Comparison of ENCODE assay signal across 11 cellular contexts in genomic region chr5:73826761-73827450, GRCh38.
A peak's percentile ranks its signal among the peaks of the same experiment; 100 is the strongest.
DNase-seq lines count a peak whose midpoint lies in the region; ATAC-seq and TF ChIP-seq lines count a peak whose summit lies in the region.
"Had no signal": no experiment of that assay in that cellular context is flagged by ENCODE, and none has a peak within 500 bp of the region (broad histone marks: within the 10 kb centered on the region; RNA-seq: fewer than 3 reads in every experiment).

No MANE protein-coding gene starts in this region.

- H3K27me3 ChIP-seq in psoas muscle (ENCODE audit: insufficient read depth in 3 of 3, low read length in 2 of 3), result no peaks in the 10 kb centered on the region
- H3K27me3 ChIP-seq: cardiac muscle cell had no signal

- no peak overlapping the region for H3K4me3 ChIP-seq in psoas muscle
- H3K4me3 ChIP-seq: cardiac muscle cell had no signal

- no peaks in the 10 kb centered on the region for H3K9me3 ChIP-seq in psoas muscle

- H3K36me3 ChIP-seq in psoas muscle (ENCODE audit: insufficient read depth in 1 of 2, low read depth in 1 of 2), result no peaks in the 10 kb centered on the region
- H3K36me3 ChIP-seq: cardiac muscle cell had no signal

- H3K27ac ChIP-seq in epithelial cell of prostate (peak overlapping the region; percentile 67), psoas muscle (no peak overlapping the region)
- H3K27ac ChIP-seq: cardiac muscle cell, parathyroid adenoma had no signal

- peak; percentile 89 for DNase-seq in EH (ENCODE audit: low read depth)
- DNase-seq in NCI-H2196 (lab: John Stamatoyannopoulos, UW; ENCODE audit: unreplicated experiment), result peak; percentile 30
- DNase-seq in epithelial cell of prostate (ENCODE audit: low read depth, low spot score), result peak; percentile 85
- DNase-seq in sciatic nerve (ENCODE audit: low spot score), result no peak
- no peak for DNase-seq in psoas muscle
- no peak for DNase-seq in mucosa of gallbladder (ENCODE audit: low spot score)
- no peak for DNase-seq in activated effector memory CD4-positive, alpha-beta T cell treated with Interleukin-2 at 50 U/mL for 16 hours
- DNase-seq in hepatic stellate cell (ENCODE audit: low spot score), result no peak
- DNase-seq: MM.1S had no signal

- 21 to 42% (median 31%) methylated on average over 3 of the region's 3 CpGs for WGBS in psoas muscle, 3 donors

- ATAC-seq in sciatic nerve, result peak; percentile 78
- no peak for ATAC-seq in psoas muscle

- no peak for TF ChIP-seq CTCF in psoas muscle (IDR thresholded peaks at IDR 0.05)

- intact Hi-C loops in sciatic nerve (cut with DNase I) (no loop called here), psoas muscle (cut with DNase I) (no loop called here)

- H3K4me1 ChIP-seq in psoas muscle, result no peaks in the 10 kb centered on the region
- H3K4me1 ChIP-seq: parathyroid adenoma had no signal

Comparison
In these comparisons a context has a peak if more than half of its experiments do, and no peak if none do; other contexts are left out.
1. DNase-seq: peak in EH (single experiment), NCI-H2196 (single experiment) and epithelial cell of prostate (single experiment); none in sciatic nerve (single experiment), psoas muscle (0 of 2), mucosa of gallbladder (single experiment), activated effector memory CD4-positive, alpha-beta T cell treated with Interleukin-2 at 50 U/mL for 16 hours (single experiment) and hepatic stellate cell (single experiment).